In genomic region chr10:13160934-13161266, GRCh38 we compare ENCODE assay signal across 8 cellular contexts. TPM values are rescaled to one million over a fixed set of nuclear protein-coding genes. Genes with fewer than 3 reads are reported as not detected.
A peak's percentile ranks its signal among the peaks of the same experiment; 100 is the strongest.
DNase-seq lines count a peak whose midpoint lies in the region; TF ChIP-seq lines count a peak whose summit lies in the region.

No MANE protein-coding gene starts in this region.

- TF ChIP-seq CTCF in NB4 (IDR thresholded peaks at IDR 0.05; ENCODE audit: low read depth, low read length) (no peak), fibroblast of mammary gland (conservative IDR thresholded peaks at IDR 0.05; ENCODE audit: control insufficient read depth, insufficient read depth, low read depth, low read length) (no peak), suprapubic skin (IDR thresholded peaks at IDR 0.05) (no peak)

- no peaks in the 10 kb centered on the region for H3K9me3 Mint-ChIP-seq in activated CD4-positive, alpha-beta T cell treated with anti-CD3 and anti-CD28 coated beads, Interleukin-2, amount 10 ng/mL, durations not matched to agents 7 days and 5 days

- intact Hi-C loops in head of caudate nucleus (cut with DNase I) = loop anchor here (5.0 kb wide), 1 partner anchor 141 kb away; the partner anchor contains the start of gene PHYH

- POLR2A ChIA-PET in activated CD4-positive, alpha-beta T cell treated with anti-CD3 and anti-CD28 coated beads, Interleukin-2, amount 10 ng/mL, durations not matched to agents 7 days and 5 days (lab: Charles Lee) = no interaction called here

- H3K27ac ChIP-seq in suprapubic skin = no peak overlapping the region

- peak overlapping the region; percentile 90 for H3K27ac Mint-ChIP-seq in activated CD4-positive, alpha-beta T cell treated with anti-CD3 and anti-CD28 coated beads, Interleukin-2, amount 10 ng/mL, durations not matched to agents 7 days and 5 days

- no peak for TF ChIP-seq POLR2A in NB4 (IDR thresholded peaks at IDR 0.05; ENCODE audit: extremely low read depth, insufficient read length)
- TF ChIP-seq POLR2A in suprapubic skin (IDR thresholded peaks at IDR 0.05) = no peak

- H3K27me3 ChIP-seq in suprapubic skin = no peaks in the 10 kb centered on the region

- no peaks in the 10 kb centered on the region for H3K27me3 Mint-ChIP-seq in activated CD4-positive, alpha-beta T cell treated with anti-CD3 and anti-CD28 coated beads, Interleukin-2, amount 10 ng/mL, durations not matched to agents 7 days and 5 days

- CTCF ChIA-PET in activated CD4-positive, alpha-beta T cell treated with anti-CD3 and anti-CD28 coated beads, Interleukin-2, amount 10 ng/mL, durations not matched to agents 7 days and 5 days (lab: Charles Lee) = interaction anchor here (0.8 to 3.2 kb wide), 8 partner anchors 11 to 144 kb away, joined by 3 to 17 read pairs (median 5); partner anchors contain the start of gene PHYH

- peaks cover 15% of the 10 kb centered on the region for H3K4me1 ChIP-seq in suprapubic skin

- TF ChIP-seq EP300 in suprapubic skin (IDR thresholded peaks at IDR 0.05) = no peak

- no peaks in the 10 kb centered on the region for H3K9me3 ChIP-seq in suprapubic skin

- no peak for DNase-seq in activated CD4-positive, alpha-beta T cell treated with anti-CD3 and anti-CD28 coated beads, Interleukin-2, amount 10 ng/mL, durations not matched to agents 7 days and 5 days
- no peak for DNase-seq in activated CD4-positive, alpha-beta T cell treated with anti-CD3 and anti-CD28 coated beads, Interleukin-2, amount 50 U/mL, for 48 hours
- DNase-seq in NB4 (ENCODE audit: low read depth) (no peak), fibroblast of mammary gland (ENCODE audit: low read depth) (no peak), suprapubic skin (ENCODE audit: low spot score in 2 of 2) (no peak), GF-D8 (lab: John Stamatoyannopoulos, UW) (no peak), head of caudate nucleus (no peak)
- no peak for DNase-seq in stimulated activated CD4-positive, alpha-beta T cell treated with anti-CD3 and anti-CD28 coated beads, Interleukin-4, amount 100 ng/mL, for 1 hour

- H3K36me3 Mint-ChIP-seq in activated CD4-positive, alpha-beta T cell treated with anti-CD3 and anti-CD28 coated beads, Interleukin-2, amount 10 ng/mL, durations not matched to agents 7 days and 5 days (ENCODE audit: low read depth) = peaks cover 16% of the 10 kb centered on the region

- 3% methylated on average over 4 of the region's 4 CpGs for WGBS in suprapubic skin

- H3K4me1 Mint-ChIP-seq in activated CD4-positive, alpha-beta T cell treated with anti-CD3 and anti-CD28 coated beads, Interleukin-2, amount 10 ng/mL, durations not matched to agents 7 days and 5 days = peaks cover 44% of the 10 kb centered on the region

- peak overlapping the region; percentile 92 for H3K4me3 Mint-ChIP-seq in activated CD4-positive, alpha-beta T cell treated with anti-CD3 and anti-CD28 coated beads, Interleukin-2, amount 10 ng/mL, durations not matched to agents 7 days and 5 days

- H3K4me3 ChIP-seq in NB4 (ENCODE audit: low read depth, low read length) (peak overlapping the region; percentile 57), fibroblast of mammary gland (ENCODE audit: control insufficient read depth, low read depth, low read length) (peak overlapping the region; percentile 79), suprapubic skin (peak overlapping the region; percentile 54)

- no peaks in the 10 kb centered on the region for H3K36me3 ChIP-seq in suprapubic skin

RNA-seq across cellular contexts. Expression of gene MCM10, which starts 0.5 kb away (rescaled TPM):
- 10 to 100 TPM; 57.4 to 65.4 TPM for total RNA-seq in activated CD4-positive, alpha-beta T cell treated with anti-CD3 and anti-CD28 coated beads, Interleukin-2, amount 10 ng/mL, durations not matched to agents 7 days and 5 days
- total RNA-seq in suprapubic skin = 1 to 10 TPM in 3 of 4 donors, under 1 TPM in 1; 0.36 to 1.7 (median 1.2) TPM

Comparison
In these comparisons a context has a peak if more than half of its experiments do, and no peak if none do; other contexts are left out.
1. RNA of gene MCM10, which starts 0.5 kb away (total RNA-seq): 57.4 to 65.4 TPM in activated CD4-positive, alpha-beta T cell treated with anti-CD3 and anti-CD28 coated beads, Interleukin-2, amount 10 ng/mL, durations not matched to agents 7 days and 5 days; 0.36 to 1.7 TPM in suprapubic skin; every median in the first group is over 10 times any median in the second.
2. Peak in every context shown above with its lines, with median percentiles within 50 percentile points of each other: H3K4me3 ChIP-seq.